ENCODE assay signal across 9 cellular contexts in genomic region chr20:63224272-63225081, GRCh38. TPM values are rescaled to one million over a fixed set of nuclear protein-coding genes. Genes with fewer than 3 reads are reported as not detected.
A peak's percentile ranks its signal among the peaks of the same experiment; 100 is the strongest.
DNase-seq lines count a peak whose midpoint lies in the region; ATAC-seq and TF ChIP-seq lines count a peak whose summit lies in the region.
"Had no signal": no experiment of that assay in that cellular context is flagged by ENCODE, and none has a peak within 500 bp of the region (broad histone marks: within the 10 kb centered on the region; RNA-seq: fewer than 3 reads in every experiment).

No MANE protein-coding gene starts in this region.

- DNase-seq in MCF 10A (ENCODE audit: unreplicated experiment) = peak; percentile 80
- DNase-seq in breast epithelium (ENCODE audit: low spot score in 2 of 2) = no peak
- DNase-seq in SK-N-SH = peak; percentile 78
- peak; percentile 81 for DNase-seq in left ventricle myocardium superior
- DNase-seq in uterus = peak; percentile 29 to 37
- no peak for DNase-seq in activated CD4-positive, alpha-beta T cell treated with anti-CD3 and anti-CD28 coated beads, Interleukin-2, amount 50 U/mL, for 4 hours
- no peak for DNase-seq in activated effector memory CD4-positive, alpha-beta T cell treated with Interleukin-2 at 50 U/mL for 16 hours
- DNase-seq in UCSD-AML1 (lab: John Stamatoyannopoulos, UW; ENCODE audit: unreplicated experiment) = no peak

- H3K27ac ChIP-seq in breast epithelium (no peak overlapping the region), SK-N-SH (ENCODE audit: low read depth in 2 of 2, low read length in 1 of 2) (no peak overlapping the region), uterus (no peak overlapping the region)

- no peak for TF ChIP-seq RAD21 in SK-N-SH (IDR thresholded peaks at IDR 0.05; ENCODE audit: low read length)

- CTCF ChIA-PET in MCF 10A (lab: Yijun Ruan, JAX) (interaction anchor here (0.6 to 4.9 kb wide), 56 partner anchors 10 to 1020 kb away, joined by 3 to 115 read pairs (median 7); partner anchors contain the start of genes ARFGAP1, BIRC7, NKAIN4 and PPDPF), SK-N-SH (lab: Yijun Ruan, JAX) (interaction anchor here (0.7 to 5.2 kb wide), 43 partner anchors 8 to 312 kb away, joined by 3 to 168 read pairs (median 6); partner anchors contain the start of genes ARFGAP1, BIRC7, COL20A1 and NKAIN4)

- no peak overlapping the region for H3K27ac Mint-ChIP-seq in MCF 10A (ENCODE audit: low read depth, unreplicated experiment)

- no peaks in the 10 kb centered on the region for H3K9me3 Mint-ChIP-seq in MCF 10A (ENCODE audit: unreplicated experiment)

- no peaks in the 10 kb centered on the region for H3K9me2 ChIP-seq in SK-N-SH

- H3K9me3 ChIP-seq in breast epithelium (no peaks in the 10 kb centered on the region), SK-N-SH (no peaks in the 10 kb centered on the region), uterus (no peaks in the 10 kb centered on the region)

- intact Hi-C loops in MCF 10A (cut with micrococcal nuclease) (no loop called here), breast epithelium (cut with DNase I; ENCODE audit: low total_unique reads) (no loop called here), left ventricle myocardium superior (cut with micrococcal nuclease) (no loop called here), uterus (cut with DNase I; ENCODE audit: low total_unique reads) (no loop called here)

- H3K36me3 Mint-ChIP-seq in MCF 10A (ENCODE audit: insufficient read depth, unreplicated experiment) = no peaks in the 10 kb centered on the region

- H3K36me3 ChIP-seq in breast epithelium (no peaks in the 10 kb centered on the region), SK-N-SH (replicated peaks in 1 of 2; ENCODE audit: control insufficient read depth in 1 of 2, insufficient read depth in 2 of 2, low read length in 1 of 2) (no peaks in the 10 kb centered on the region), uterus (no peaks in the 10 kb centered on the region)

- peaks cover 0 to 8% of the 10 kb centered on the region in 2 donors for H3K27me3 ChIP-seq in breast epithelium
- 0 out of 2 replicates have a peak, but pooled peaks cover 6% of the 10 kb centered on the region for H3K27me3 ChIP-seq in SK-N-SH (ENCODE audit: insufficient read depth)
- no peaks in the 10 kb centered on the region for H3K27me3 ChIP-seq in uterus

- WGBS in SK-N-SH (ENCODE audit: low lambda C conversion rate) = 82% methylated on average over 3 of the region's 16 CpGs

- no peak overlapping the region for H2AFZ ChIP-seq in SK-N-SH (ENCODE audit: low read depth)

- ATAC-seq in left ventricle myocardium superior = peak; percentile 85

- POLR2A ChIA-PET in MCF 10A (lab: Yijun Ruan, JAX) = interaction anchor here (0.7 to 3.3 kb wide), 8 partner anchors 8 to 297 kb away, joined by 3 to 14 read pairs (median 4); partner anchors contain the start of gene ARFGAP1
- POLR2A ChIA-PET in SK-N-SH (lab: Yijun Ruan, JAX) = interaction anchor here (0.7 kb wide), 1 partner anchor 64 kb away, joined by 4 read pairs; no protein-coding TSS in a partner anchor

- H3K4me3 Mint-ChIP-seq in MCF 10A (ENCODE audit: unreplicated experiment) = no peak overlapping the region

- no peaks in the 10 kb centered on the region for H3K4me1 ChIP-seq in breast epithelium
- peaks cover 0 to 17% of the 10 kb centered on the region in 2 experiments; a peak in 1 of 4 replicates for H3K4me1 ChIP-seq in SK-N-SH (ENCODE audit: control insufficient read depth in 1 of 2, insufficient read depth in 2 of 2, low read depth in 1 of 2, low read length in 1 of 2)
- no peaks in the 10 kb centered on the region for H3K4me1 ChIP-seq in uterus

- H3K4me1 Mint-ChIP-seq in MCF 10A (ENCODE audit: insufficient read depth, unreplicated experiment) = peaks cover 9% of the 10 kb centered on the region

- no TSS peak for BruUV-seq in MCF 10A (replicated peaks; lab: Mats Ljungman, UMichigan)

- H3K4me3 ChIP-seq in breast epithelium (no peak overlapping the region), SK-N-SH (ENCODE audit: low read depth in 2 of 2, low read length in 1 of 2) (no peak overlapping the region), uterus (no peak overlapping the region)

- TF ChIP-seq POLR2A in breast epithelium (IDR thresholded peaks at IDR 0.05) (no peak), uterus (IDR thresholded peaks at IDR 0.05) (no peak)

- H3K4me2 ChIP-seq in SK-N-SH = no peak overlapping the region

- H3K9ac ChIP-seq in SK-N-SH = no peak overlapping the region

- H3F3A ChIP-seq in SK-N-SH (replicated peaks; ENCODE audit: insufficient read depth) = no peaks in the 10 kb centered on the region

- no peak for TF ChIP-seq EP300 in SK-N-SH (IDR thresholded peaks at IDR 0.05; ENCODE audit: borderline replicate concordance in 1 of 2, low read depth in 1 of 2, low read length in 1 of 2)

- H3K27me3 Mint-ChIP-seq in MCF 10A (ENCODE audit: insufficient read depth, unreplicated experiment) = peaks cover 26% of the 10 kb centered on the region

- no peaks in the 10 kb centered on the region for H4K20me1 ChIP-seq in SK-N-SH (ENCODE audit: insufficient read depth)

- no peaks in the 10 kb centered on the region for H3K79me2 ChIP-seq in SK-N-SH (ENCODE audit: insufficient read depth)

- TF ChIP-seq CTCF in MCF 10A (IDR thresholded peaks at IDR 0.05; ENCODE audit: unreplicated experiment) (peak; percentile 14), breast epithelium (IDR thresholded peaks at IDR 0.05) (no peak), SK-N-SH (IDR thresholded peaks at IDR 0.05) (peak; percentile 33), uterus (IDR thresholded peaks at IDR 0.05) (no peak)

TF ChIP-seq in SK-N-SH, 30 proteins besides CTCF, POLR2A, EP300 and RAD21:
- TF ChIP-seq NFIC (IDR thresholded peaks at IDR 0.05; ENCODE audit: borderline replicate concordance) (peak; percentile 70), GABPA (IDR thresholded peaks at IDR 0.05; ENCODE audit: low read depth) (no peak), EZH2phosphoT487 (IDR thresholded peaks at IDR 0.05; ENCODE audit: borderline replicate concordance, low read depth) (no peak), CHD2 (IDR thresholded peaks at IDR 0.05; ENCODE audit: low read length, partially characterized antibody) (no peak), POLR2AphosphoS5 (IDR thresholded peaks at IDR 0.05; ENCODE audit: low read depth, low read length) (no peak), FOSL2 (IDR thresholded peaks at IDR 0.05; ENCODE audit: borderline replicate concordance, low read depth) (no peak), FOXJ3 (CRISPR knock-in tag; IDR thresholded peaks at IDR 0.05) (no peak), MXI1 (IDR thresholded peaks at IDR 0.05; ENCODE audit: low read depth, low read length) (peak; percentile 22; the same call in 1 of the 2 replicates), ZBTB33 (IDR thresholded peaks at IDR 0.05; ENCODE audit: borderline replicate concordance, low read depth) (no peak)
- TF ChIP-seq, protein P1, sequence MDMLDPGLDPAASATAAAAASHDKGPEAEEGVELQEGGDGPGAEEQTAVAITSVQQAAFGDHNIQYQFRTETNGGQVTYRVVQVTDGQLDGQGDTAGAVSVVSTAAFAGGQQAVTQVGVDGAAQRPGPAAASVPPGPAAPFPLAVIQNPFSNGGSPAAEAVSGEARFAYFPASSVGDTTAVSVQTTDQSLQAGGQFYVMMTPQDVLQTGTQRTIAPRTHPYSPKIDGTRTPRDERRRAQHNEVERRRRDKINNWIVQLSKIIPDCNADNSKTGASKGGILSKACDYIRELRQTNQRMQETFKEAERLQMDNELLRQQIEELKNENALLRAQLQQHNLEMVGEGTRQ (IDR thresholded peaks at IDR 0.05; ENCODE audit: borderline replicate concordance, low read depth, low read length) = no peak
TF ChIP-seq in SK-N-SH: peak in this region for 2.

RNA-seq across cellular contexts. Expression of gene YTHDF1, which starts 8.5 kb away (rescaled TPM):
- total RNA-seq in MCF 10A (2022) = 47.1 and 49.5 TPM in 2 replicates
- total RNA-seq in breast epithelium = 10 to 100 TPM; 23.0 to 32.8 (median 28.2) TPM
- 15.5 and 17.0 TPM in 2 replicates for polyA plus RNA-seq in SK-N-SH (2012; rRNA removed)
- 15.9 and 17.6 TPM in 2 replicates for polyA plus RNA-seq in SK-N-SH (2012; cell fraction: cytosol; rRNA removed)
- polyA plus RNA-seq in SK-N-SH (2012; cell fraction: nucleus; rRNA removed) = 25.6 and 28.5 TPM in 2 replicates
- total RNA-seq in left ventricle myocardium superior = 24.3 TPM
- 10 to 100 TPM; 17.9 to 35.8 (median 25.8) TPM for total RNA-seq in uterus

RNA-seq across cellular contexts. Expression of gene BIRC7, which starts 11.2 kb away (rescaled TPM):
- not detected in 2 replicates for total RNA-seq in MCF 10A (2022)
- 1 to 10 TPM in 1 of 3 donors, under 1 TPM in 1, not detected in 1; 0.32 to 1.2 TPM for total RNA-seq in breast epithelium
- not detected in 2 replicates for polyA plus RNA-seq in SK-N-SH (2012; rRNA removed)
- polyA plus RNA-seq in SK-N-SH (2012; cell fraction: cytosol; rRNA removed) = not detected in 2 replicates
- polyA plus RNA-seq in SK-N-SH (2012; cell fraction: nucleus; rRNA removed) = not detected in 2 replicates
- not detected for total RNA-seq in left ventricle myocardium superior
- total RNA-seq in uterus = not detected
- polyA plus RNA-seq: keratinocyte had no signal

RNA-seq across cellular contexts. Expression of gene NKAIN4, which starts 29.8 kb away (rescaled TPM):
- total RNA-seq in MCF 10A (2022) (not detected in 2 replicates), breast epithelium (not detected), left ventricle myocardium superior (not detected), uterus (10 to 100 TPM in 1 of 4 donors, not detected in 3; 40.9 TPM)
- not detected in 2 replicates for polyA plus RNA-seq in SK-N-SH (2012; rRNA removed)
- not detected in 2 replicates for polyA plus RNA-seq in SK-N-SH (2012; cell fraction: cytosol; rRNA removed)
- 0.13 TPM in 1 of 2 replicates, not detected in the other for polyA plus RNA-seq in SK-N-SH (2012; cell fraction: nucleus; rRNA removed)
- polyA plus RNA-seq: keratinocyte had no signal

RNA-seq across cellular contexts. Expression of gene ARFGAP1, which starts 48.1 kb away (rescaled TPM):
- 93.6 and 97.2 TPM in 2 replicates for total RNA-seq in MCF 10A (2022)
- 10 to 100 TPM; 24.3 to 44.6 (median 38.2) TPM for total RNA-seq in breast epithelium
- polyA plus RNA-seq in SK-N-SH (2012; rRNA removed) = 72.7 and 77.0 TPM in 2 replicates
- polyA plus RNA-seq in SK-N-SH (2012; cell fraction: cytosol; rRNA removed) = 15.2 and 23.1 TPM in 2 replicates
- polyA plus RNA-seq in SK-N-SH (2012; cell fraction: nucleus; rRNA removed) = 483 and 544 TPM in 2 replicates
- total RNA-seq in left ventricle myocardium superior = 30.9 TPM
- total RNA-seq in uterus = 100 to 1,000 TPM in 2 of 4 donors, 10 to 100 TPM in 2; 34.4 to 306 (median 99.3) TPM

Comparison
In these comparisons a context has a peak if more than half of its experiments do, and no peak if none do; other contexts are left out.
1. DNase-seq: peak in MCF 10A (single experiment), SK-N-SH (single experiment), left ventricle myocardium superior (single experiment) and uterus (2 of 2); none in breast epithelium (0 of 2), activated CD4-positive, alpha-beta T cell treated with anti-CD3 and anti-CD28 coated beads, Interleukin-2, amount 50 U/mL, for 4 hours (0 of 2), activated effector memory CD4-positive, alpha-beta T cell treated with Interleukin-2 at 50 U/mL for 16 hours (single experiment) and UCSD-AML1 (single experiment).
2. CTCF ChIP-seq: peak in MCF 10A (single experiment) and SK-N-SH (single experiment); none in breast epithelium (0 of 3) and uterus (0 of 4).